Comparison of ENCODE assay signal across 9 cellular contexts in the genomic region with DNA sequence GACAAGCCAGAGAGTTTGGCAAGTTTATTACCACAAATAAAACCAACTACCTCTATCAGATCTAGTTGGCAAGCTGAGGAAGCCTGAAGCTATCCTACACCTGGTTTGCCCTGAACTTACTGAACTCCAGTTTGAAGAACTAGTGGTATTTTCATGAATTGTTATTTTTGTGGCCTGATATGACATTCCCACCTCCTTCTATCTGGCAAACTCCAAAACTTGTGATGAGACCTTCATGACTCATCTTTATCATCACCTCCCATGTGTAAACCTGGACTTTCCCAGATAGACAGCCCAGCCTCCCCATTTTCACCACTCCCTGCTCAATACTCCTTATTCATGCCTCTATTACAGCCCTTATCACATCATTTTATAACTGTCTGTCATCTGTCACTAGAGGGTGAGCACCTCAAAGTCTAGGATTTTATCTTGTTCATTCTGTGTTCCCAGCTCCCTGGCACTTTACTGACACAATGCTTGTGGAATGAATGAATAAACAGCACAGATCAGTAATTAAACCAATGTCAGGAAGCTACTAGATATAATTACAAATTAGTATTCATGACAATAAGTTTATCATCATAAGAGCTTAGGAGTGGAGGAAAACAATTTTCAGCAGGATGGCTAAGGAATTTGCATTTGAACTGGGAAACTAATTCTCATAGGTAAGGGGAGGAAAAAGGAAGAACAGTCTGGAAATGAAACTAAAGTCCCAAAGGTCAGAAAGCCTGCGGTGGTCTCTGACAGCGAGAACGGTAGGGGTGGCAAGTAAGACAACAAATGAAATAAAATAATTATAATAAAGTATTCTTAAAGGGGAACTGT. TPM values are rescaled to one million over a fixed set of nuclear protein-coding genes. Genes with fewer than 3 reads are reported as not detected.
A peak's percentile ranks its signal among the peaks of the same experiment; 100 is the strongest.
DNase-seq lines count a peak whose midpoint lies in the region; ATAC-seq, FAIRE-seq and TF ChIP-seq lines count a peak whose summit lies in the region.
"Had no signal": no experiment of that assay in that cellular context is flagged by ENCODE, and none has a peak within 500 bp of the region (broad histone marks: within the 10 kb centered on the region; RNA-seq: fewer than 3 reads in every experiment).

No MANE protein-coding gene starts in this region.

- H3K79me2 ChIP-seq in H1 (ENCODE audit: control insufficient read depth in 1 of 2, insufficient read depth in 2 of 2, low read length in 2 of 2) = no peaks in the 10 kb centered on the region

- H3K4me1 ChIP-seq in H1 (replicated peaks in 1 of 4; ENCODE audit: control insufficient read depth in 3 of 4, insufficient read depth in 4 of 4, low read length in 3 of 4) = peaks cover 0 to 2% (median 0%) of the 10 kb centered on the region in 4 experiments; a peak in 2 of 7 replicates

- no peak overlapping the region for H2BK12ac ChIP-seq in H1 (ENCODE audit: low read depth, low read length)

- H3K9ac ChIP-seq in H1 (replicated peaks in 1 of 4; ENCODE audit: extremely low read depth in 1 of 4, low read depth in 3 of 4, low read length in 3 of 4) = no peak overlapping the region

- TF ChIP-seq CTCF in H1 (IDR thresholded peaks at IDR 0.05; ENCODE audit: control extremely low read depth in 1 of 3, insufficient read depth in 1 of 3, low read depth in 1 of 3, low read length in 3 of 3) (no peak), GM13976 (IDR thresholded peaks at IDR 0.05; ENCODE audit: borderline replicate concordance, control extremely low read depth, extremely low read depth, insufficient read depth, missing control alignments) (no peak)

- CTCF ChIA-PET in H1 (lab: Charles Lee; ENCODE audit: partially characterized antibody) = interaction anchor here (0.6 to 9.6 kb wide), 46 partner anchors 8 to 261 kb away, joined by 3 to 125 read pairs (median 4); a partner anchor contains a TSS

- no peak overlapping the region for H2AFZ ChIP-seq in H1 (ENCODE audit: low read length)

- H3K4me2 ChIP-seq in H1 (ENCODE audit: insufficient read depth in 1 of 2, low read depth in 2 of 2, low read length in 2 of 2) = no peak overlapping the region

- FAIRE-seq in H1 (lab: Jason Lieb, UNC) = no peak

- H4K8ac ChIP-seq in H1 (ENCODE audit: extremely low read depth, insufficient read depth, low read length) = no peak overlapping the region

- TF ChIP-seq RAD21 in H1 (IDR thresholded peaks at IDR 0.05 in 1 of 2, conservative IDR thresholded peaks at IDR 0.05 in 1 of 2; ENCODE audit: low read depth in 2 of 2, low read length in 2 of 2) = no peak

- no peak overlapping the region for H3K4ac ChIP-seq in H1 (replicated peaks; ENCODE audit: insufficient read length, low read depth, low read length)

- no peak overlapping the region for H3K23ac ChIP-seq in H1 (ENCODE audit: insufficient read length)

- no peak overlapping the region for H4K5ac ChIP-seq in H1 (ENCODE audit: insufficient read length, low read depth, low read length)

- H3K18ac ChIP-seq in H1 (ENCODE audit: extremely low read depth, low read length) = no peak overlapping the region

- H3K27me3 ChIP-seq in H1 (replicated peaks in 1 of 4; ENCODE audit: control insufficient read depth in 3 of 4, extremely low read depth in 1 of 4, insufficient read depth in 3 of 4, low read length in 3 of 4) = no peaks in the 10 kb centered on the region

- no peak overlapping the region for H4K91ac ChIP-seq in H1 (replicated peaks; ENCODE audit: insufficient read length, low read length)

- H3K79me1 ChIP-seq in H1 (ENCODE audit: low read depth, low read length) = no peaks in the 10 kb centered on the region

- no peak for TF ChIP-seq EP300 in H1 (IDR thresholded peaks at IDR 0.05; ENCODE audit: borderline replicate concordance in 1 of 2, low read depth in 2 of 2, low read length in 2 of 2)

- H2BK5ac ChIP-seq in H1 (ENCODE audit: low read depth, low read length) = no peak overlapping the region

- no peaks in the 10 kb centered on the region for H3K9me3 ChIP-seq in H1 (ENCODE audit: insufficient read depth in 2 of 2, low read depth in 1 of 2, low read length in 1 of 2)

- H2BK20ac ChIP-seq in H1 (ENCODE audit: low read length) = no peak overlapping the region

- no peak overlapping the region for H3K14ac ChIP-seq in H1 (ENCODE audit: insufficient read length)

- no peaks in the 10 kb centered on the region for H3K36me3 ChIP-seq in H1 (ENCODE audit: control insufficient read depth in 2 of 4, insufficient read depth in 4 of 4, low read length in 3 of 4)

- no peak for TF ChIP-seq POLR2A in H1 (IDR thresholded peaks at IDR 0.05; ENCODE audit: control extremely low read depth in 1 of 2, low read depth in 2 of 2, low read length in 2 of 2)

- no peak overlapping the region for H3K56ac ChIP-seq in H1 (replicated peaks; ENCODE audit: insufficient read length, low read depth, low read length)

- no peak overlapping the region for H3K27ac ChIP-seq in H1 (ENCODE audit: low read depth, low read length)
- H3K27ac ChIP-seq: 22Rv1 had no signal

- WGBS in H1 (ENCODE audit: extremely low coverage in 1 of 2, insufficient coverage in 1 of 2, insufficient read length in 1 of 2, insufficient replicate concordance in 2 of 2, low coverage in 1 of 2, low lambda C conversion rate in 2 of 2, missing lambda C conversion rate in 1 of 2), 2 experiments = 98% methylated on average over 3 of the region's 3 CpGs; no CpG with 5 or more reads in 1 of the 2 experiments

- H3K23me2 ChIP-seq in H1 (ENCODE audit: low read depth, low read length) = no peaks in the 10 kb centered on the region

- H2BK15ac ChIP-seq in H1 (ENCODE audit: low read length) = 0 out of 2 replicates have a peak overlapping the region, but pooled peaks have one; percentile 12

- H4K20me1 ChIP-seq in H1 (replicated peaks in 1 of 2; ENCODE audit: control insufficient read depth in 1 of 2, insufficient read depth in 2 of 2, low read length in 2 of 2) = no peaks in the 10 kb centered on the region

- H3K4me3 ChIP-seq in H1 (ENCODE audit: extremely low read depth in 1 of 4, insufficient read depth in 2 of 4, low read depth in 3 of 4, low read length in 4 of 4) = no peak overlapping the region

- H2BK120ac ChIP-seq in H1 (replicated peaks; ENCODE audit: low read depth, low read length) = no peak overlapping the region

- DNase-seq in DMS53 (lab: John Stamatoyannopoulos, UW) (peak; percentile 1), DMS53 treated with DMSO at 0.1 percent for 48 hours (lab: John Stamatoyannopoulos, UW; ENCODE audit: unreplicated experiment) (no peak), OCI-M2 (lab: John Stamatoyannopoulos, UW; ENCODE audit: unreplicated experiment) (peak; percentile 69), H1 (ENCODE audit: low read depth in 1 of 2, low spot score in 2 of 2) (no peak), renal cortical epithelial cell (ENCODE audit: low read depth) (peak; percentile 80), GM13976 (ENCODE audit: low spot score) (no peak), dedifferentiated amniotic fluid mesenchymal stem cell (ENCODE audit: extremely low spot score) (no peak)

- ATAC-seq in GM21576 (IDR thresholded peaks at IDR 0.05; ENCODE audit: unreplicated experiment) = no peak

- no peak overlapping the region for H2AK5ac ChIP-seq in H1 (ENCODE audit: low read depth, low read length)

- POLR2A ChIA-PET in H1 (lab: Charles Lee; ENCODE audit: partially characterized antibody) = interaction anchor here (0.6 to 6.8 kb wide), 4 partner anchors 13 to 1539 kb away, joined by 3 to 25 read pairs (median 9); a partner anchor contains a TSS

- in situ Hi-C loops in GM13976 (cut with MboI; ENCODE audit: low sequenced_read_pairs, unreplicated experiment) = loop anchor here (25.0 kb wide), 1 partner anchor 221 kb away; no protein-coding TSS in a partner anchor

TF ChIP-seq in H1, 55 proteins besides CTCF, POLR2A, EP300 and RAD21 (continues in another document):
- no peak for TF ChIP-seq SAP30 (IDR thresholded peaks at IDR 0.05; ENCODE audit: insufficient read depth, insufficient replicate concordance, low read length)
- TF ChIP-seq SIX5 (IDR thresholded peaks at IDR 0.05; ENCODE audit: low read depth, low read length) = no peak
- TF ChIP-seq CBX8 (IDR thresholded peaks at IDR 0.05; ENCODE audit: borderline replicate concordance, low read depth, low read length) = no peak
- no peak for TF ChIP-seq CHD1 (IDR thresholded peaks at IDR 0.05; ENCODE audit: low read depth, low read length)
- no peak for TF ChIP-seq ASH2L (IDR thresholded peaks at IDR 0.05; ENCODE audit: low read length)

RNA-seq across cellular contexts. Expression of a gene that starts 13.2 kb away (rescaled TPM):
- total RNA-seq in H1 (2021; fragmentation: NEBNext Ultra II Directional; extraction: Animal tissue kit (Norgen Biotek cat#: 25700)) = 8.8 TPM in 2 replicates
- 2.9 and 3.9 TPM in 2 replicates for polyA plus RNA-seq in H1 (2011; rRNA removed)
- 4.0 TPM for polyA plus RNA-seq in H1 (2011; cell fraction: cytosol; rRNA removed)
- polyA plus RNA-seq in H1 (2011; cell fraction: nucleus; rRNA removed) = 6.2 TPM
- polyA plus RNA-seq in H1 (2012, experiment 1 of 2) = 3.0 to 5.2 TPM (median 4.6 TPM) in 4 replicates
- polyA plus RNA-seq in H1 (2012, experiment 2 of 2) = 0.25 TPM
- polyA plus RNA-seq in H1 (2013, experiment 1 of 2) = 0.99 TPM
- polyA plus RNA-seq in H1 (2013, experiment 2 of 2) = 0.81 TPM
- 10.2 and 11.5 TPM in 2 replicates for polyA minus RNA-seq in H1 (2011; rRNA and poly(A)+ RNA removed)
- 5.1 TPM for polyA minus RNA-seq in H1 (2011; cell fraction: cytosol; rRNA and poly(A)+ RNA removed)
- 8.1 TPM for polyA minus RNA-seq in H1 (2011; cell fraction: nucleus; rRNA and poly(A)+ RNA removed)
- total RNA-seq in renal cortical epithelial cell = 12.7 and 31.1 TPM in 2 replicates

RNA-seq across cellular contexts. Expression of a gene that starts 34.9 kb away (rescaled TPM):
- total RNA-seq in H1 (2021; fragmentation: NEBNext Ultra II Directional; extraction: Animal tissue kit (Norgen Biotek cat#: 25700)) = 9.0 and 11.9 TPM in 2 replicates
- 5.2 and 6.6 TPM in 2 replicates for polyA plus RNA-seq in H1 (2011; rRNA removed)
- polyA plus RNA-seq in H1 (2011; cell fraction: cytosol; rRNA removed) = 8.9 TPM
- 6.5 TPM for polyA plus RNA-seq in H1 (2011; cell fraction: nucleus; rRNA removed)
- 4.9 to 8.6 TPM (median 6.4 TPM) in 4 replicates for polyA plus RNA-seq in H1 (2012, experiment 1 of 2)
- 0.56 TPM for polyA plus RNA-seq in H1 (2012, experiment 2 of 2)
- polyA plus RNA-seq in H1 (2013, experiment 1 of 2) = 11.6 TPM
- polyA plus RNA-seq in H1 (2013, experiment 2 of 2) = 10.5 TPM
- 11.3 and 12.1 TPM in 2 replicates for polyA minus RNA-seq in H1 (2011; rRNA and poly(A)+ RNA removed)
- 5.3 TPM for polyA minus RNA-seq in H1 (2011; cell fraction: cytosol; rRNA and poly(A)+ RNA removed)
- 36.6 TPM for polyA minus RNA-seq in H1 (2011; cell fraction: nucleus; rRNA and poly(A)+ RNA removed)
- total RNA-seq in renal cortical epithelial cell = 5.0 and 14.6 TPM in 2 replicates

RNA-seq across cellular contexts. Expression of a gene that starts 35.2 kb away (rescaled TPM):
- 47.3 and 51.1 TPM in 2 replicates for total RNA-seq in H1 (2021; fragmentation: NEBNext Ultra II Directional; extraction: Animal tissue kit (Norgen Biotek cat#: 25700))
- polyA plus RNA-seq in H1 (2011; rRNA removed) = 28.4 and 36.4 TPM in 2 replicates
- polyA plus RNA-seq in H1 (2011; cell fraction: cytosol; rRNA removed) = 37.5 TPM
- 59.1 TPM for polyA plus RNA-seq in H1 (2011; cell fraction: nucleus; rRNA removed)
- 44.1 to 66.1 TPM (median 46.4 TPM) in 4 replicates for polyA plus RNA-seq in H1 (2012, experiment 1 of 2)
- 10.7 TPM for polyA plus RNA-seq in H1 (2012, experiment 2 of 2)
- polyA plus RNA-seq in H1 (2013, experiment 1 of 2) = 33.7 TPM
- polyA plus RNA-seq in H1 (2013, experiment 2 of 2) = 28.7 TPM
- polyA minus RNA-seq in H1 (2011; rRNA and poly(A)+ RNA removed) = 76.8 and 90.3 TPM in 2 replicates
- polyA minus RNA-seq in H1 (2011; cell fraction: cytosol; rRNA and poly(A)+ RNA removed) = 42.9 TPM
- 59.3 TPM for polyA minus RNA-seq in H1 (2011; cell fraction: nucleus; rRNA and poly(A)+ RNA removed)
- 41.9 and 42.7 TPM in 2 replicates for total RNA-seq in renal cortical epithelial cell

Comparison
In these comparisons a context has a peak if more than half of its experiments do, and no peak if none do; other contexts are left out.
1. DNase-seq: peak in DMS53 (single experiment), OCI-M2 (single experiment) and renal cortical epithelial cell (single experiment); none in DMS53 treated with DMSO at 0.1 percent for 48 hours (single experiment), H1 (0 of 2), GM13976 (single experiment) and dedifferentiated amniotic fluid mesenchymal stem cell (single experiment).